10 cellular contexts compared by ENCODE assay signal in genomic region chr1:161473363-161473762, GRCh38. TPM values are rescaled to one million over a fixed set of nuclear protein-coding genes. Genes with fewer than 3 reads are reported as not detected.
DNase-seq lines count a peak whose midpoint lies in the region; ATAC-seq, FAIRE-seq and TF ChIP-seq lines count a peak whose summit lies in the region.
"Had no signal": no experiment of that assay in that cellular context is flagged by ENCODE, and none has a peak within 500 bp of the region (broad histone marks: within the 10 kb centered on the region; RNA-seq: fewer than 3 reads in every experiment).

No MANE protein-coding gene starts in this region.

- no peaks in the 10 kb centered on the region for H3K36me3 ChIP-seq in iPS-20b (ENCODE audit: insufficient read depth, low read depth, low read length)

- no peak overlapping the region for H3K9ac ChIP-seq in iPS-20b (ENCODE audit: low read depth, low read length)

- H3K36me3 Mint-ChIP-seq in CD14-positive monocyte (peaks cover 0 to 4% of the 10 kb centered on the region in 2 donors), T-helper 17 cell (ENCODE audit: low read depth) (no peaks in the 10 kb centered on the region)

- peak overlapping the region; percentile 81 for H3K4me3 ChIP-seq in iPS-20b (ENCODE audit: low read length)

- H3K9me3 Mint-ChIP-seq in CD14-positive monocyte, result peaks cover 2 to 20% (median 13%) of the 10 kb centered on the region in 7 donors

- H3K4me1 ChIP-seq in iPS-20b (ENCODE audit: insufficient read depth, low read length), result no peaks in the 10 kb centered on the region

- DNase-seq in CD14-positive monocyte (ENCODE audit: low spot score), result no peak
- peak; percentile 65 for DNase-seq in HT-29 (ENCODE audit: low spot score)
- DNase-seq in T-helper 17 cell, result no peak
- no peak for DNase-seq in HPDE6-E6E7 (ENCODE audit: extremely low spot score)
- DNase-seq in GF-D8 (lab: John Stamatoyannopoulos, UW), result no peak
- no peak for DNase-seq in HTR-8/SVneo (ENCODE audit: insufficient read length, low spot score)
- DNase-seq: NCI-H2107 had no signal

- no peak for TF ChIP-seq CTCF in CD14-positive monocyte (IDR thresholded peaks at IDR 0.05)

- H3K9me3 ChIP-seq in T-helper 17 cell (ENCODE audit: control insufficient read depth, low read length, poor library complexity, severe bottlenecking), result no peaks in the 10 kb centered on the region
- H3K9me3 ChIP-seq in iPS-20b (ENCODE audit: insufficient read depth, low read depth, low read length), result no peaks in the 10 kb centered on the region

- no peak for ATAC-seq in T-helper 17 cell
- ATAC-seq in activated CD4-positive, CD25-positive, alpha-beta regulatory T cell treated with anti-CD3 and anti-CD28 coated beads, Interleukin-2, amount 50 U/mL, for 24 hours, result no peak

- H3K4me3 Mint-ChIP-seq in CD14-positive monocyte, result peak overlapping the region; percentile 43 to 92
- peak overlapping the region; percentile 45 for H3K4me3 Mint-ChIP-seq in T-helper 17 cell

- peaks cover 13% of the 10 kb centered on the region for H3K4me1 Mint-ChIP-seq in CD14-positive monocyte
- H3K4me1 Mint-ChIP-seq in T-helper 17 cell, result peaks cover 6% of the 10 kb centered on the region

- peaks cover 25% of the 10 kb centered on the region for H3K27me3 ChIP-seq in iPS-20b (ENCODE audit: insufficient read depth, low read length)

- H3K27ac Mint-ChIP-seq in CD14-positive monocyte (no peak overlapping the region), T-helper 17 cell (no peak overlapping the region)

- H3K27ac ChIP-seq in iPS-20b (ENCODE audit: low read length), result no peak overlapping the region

- intact Hi-C loops in CD14-positive monocyte (cut with micrococcal nuclease), result no loop called here

- no peak for FAIRE-seq in HTR-8/SVneo (lab: Jason Lieb, UNC)
- FAIRE-seq: GM18507 had no signal

- H3K27me3 Mint-ChIP-seq in CD14-positive monocyte (ENCODE audit: low read depth in 3 of 3) (peaks cover 38 to 55% (median 51%) of the 10 kb centered on the region in 3 donors), T-helper 17 cell (peaks cover 41% of the 10 kb centered on the region)

RNA-seq across cellular contexts. Expression of gene FCGR2A, which starts 31.9 kb away (rescaled TPM):
- polyA plus RNA-seq in CD14-positive monocyte, result 100 to 1,000 TPM; 281 to 588 TPM
- not detected in 2 replicates for total RNA-seq in HT-29 (2014; rRNA removed; shearing (Covaris generic))
- total RNA-seq in T-helper 17 cell, result 1 to 10 TPM; 2.5 to 6.1 TPM

RNA-seq across cellular contexts. Expression of gene HSPA6, which starts 51.0 kb away (rescaled TPM):
- 10 to 100 TPM in 1 of 2 donors, 1 to 10 TPM in 1; 3.4 to 19.3 TPM for polyA plus RNA-seq in CD14-positive monocyte
- 0.70 and 1.1 TPM in 2 replicates for total RNA-seq in HT-29 (2014; rRNA removed; shearing (Covaris generic))
- under 1 TPM; 0.27 to 0.50 TPM for total RNA-seq in T-helper 17 cell
